12 cellular contexts compared by ENCODE assay signal in the genomic region with DNA sequence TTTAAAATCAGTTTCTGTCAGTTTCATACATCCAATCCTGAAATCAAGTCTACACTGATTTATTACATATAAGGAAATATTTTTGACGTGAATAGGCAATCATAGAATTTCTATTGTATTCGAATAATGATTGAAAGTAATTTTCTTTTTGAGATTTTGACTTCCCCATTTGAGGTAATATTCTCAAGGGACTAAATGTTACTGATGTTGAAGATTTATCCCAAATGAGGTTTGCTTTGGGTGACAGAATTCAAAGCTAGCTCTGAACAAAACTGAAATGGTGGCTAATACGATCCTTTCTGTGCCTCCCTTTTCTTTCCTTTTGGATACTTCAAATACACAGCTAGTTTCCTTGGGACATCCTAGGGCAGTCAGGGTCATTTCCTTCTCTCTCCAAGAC. TPM values are rescaled to one million over a fixed set of nuclear protein-coding genes. Genes with fewer than 3 reads are reported as not detected.
DNase-seq lines count a peak whose midpoint lies in the region; ATAC-seq and TF ChIP-seq lines count a peak whose summit lies in the region.
"Had no signal": no experiment of that assay in that cellular context is flagged by ENCODE, and none has a peak within 500 bp of the region (broad histone marks: within the 10 kb centered on the region; RNA-seq: fewer than 3 reads in every experiment).

No MANE protein-coding gene starts in this region.

- ATAC-seq in naive B cell (ENCODE audit: low read depth in 2 of 2): peak; percentile 40 to 58
- ATAC-seq in HG03097 (IDR thresholded peaks at IDR 0.05; ENCODE audit: low FRiP score, unreplicated experiment): no peak
- ATAC-seq: effector memory CD8-positive, alpha-beta T cell; GM23338; T-cell had no signal

- H3K27ac ChIP-seq in OCI-LY3 (ENCODE audit: low read length) (no peak overlapping the region), coronary artery (peak overlapping the region; percentile 75 to 87), spleen (peak overlapping the region in 4 of 8 donors; percentile 3 to 81 (median 74))

- no peak for TF ChIP-seq POLR2A in spleen (IDR thresholded peaks at IDR 0.05)

- H3K4me3 ChIP-seq in OCI-LY3 (ENCODE audit: low read length) (no peak overlapping the region), coronary artery (no peak overlapping the region), spleen (no peak overlapping the region)
- H3K4me3 ChIP-seq: GM23338 had no signal

- no peak for DNase-seq in coronary artery (ENCODE audit: low spot score)
- DNase-seq in naive B cell: peak; percentile 26
- DNase-seq in type B pancreatic cell (ENCODE audit: extremely low spot score, unreplicated experiment): no peak
- DNase-seq in islet precursor cell: no peak
- DNase-seq in spleen: no peak
- DNase-seq: activated T-cell treated with anti-CD3 and anti-CD28 coated beads, Interleukin-2, amount 50 U/mL, for 1 hour; effector memory CD8-positive, alpha-beta T cell; stimulated activated naive CD4-positive, alpha-beta T cell; T-cell had no signal

- H3K36me3 ChIP-seq in OCI-LY3 (replicated peaks; ENCODE audit: low read depth, low read length): no peaks in the 10 kb centered on the region
- no peaks in the 10 kb centered on the region for H3K36me3 ChIP-seq in spleen

- H3K4me1 ChIP-seq in OCI-LY3 (ENCODE audit: low read length) (peaks cover 26% of the 10 kb centered on the region), spleen (peaks cover 0 to 43% (median 27%) of the 10 kb centered on the region in 6 donors)

- H3K27me3 Mint-ChIP-seq in naive B cell (no peaks in the 10 kb centered on the region), type B pancreatic cell (no peaks in the 10 kb centered on the region)
- H3K27me3 Mint-ChIP-seq: effector memory CD8-positive, alpha-beta T cell; T-cell had no signal

- no peak overlapping the region for H2AFZ ChIP-seq in OCI-LY3 (ENCODE audit: low read depth, low read length)
- H2AFZ ChIP-seq: GM23338 had no signal

- no peaks in the 10 kb centered on the region for H3K27me3 ChIP-seq in OCI-LY3 (ENCODE audit: low read depth, low read length)
- H3K27me3 ChIP-seq in spleen (replicated peaks in 1 of 7): peaks cover 0 to 31% (median 0%) of the 10 kb centered on the region in 7 donors

- TF ChIP-seq CTCF in OCI-LY3 (IDR thresholded peaks at IDR 0.05; ENCODE audit: low read depth, low read length): no peak
- no peak for TF ChIP-seq CTCF in coronary artery (IDR thresholded peaks at IDR 0.05)
- TF ChIP-seq CTCF in type B pancreatic cell (conservative IDR thresholded peaks at IDR 0.05): no peak
- no peak for TF ChIP-seq CTCF in spleen (IDR thresholded peaks at IDR 0.05 in 8 of 11, conservative IDR thresholded peaks at IDR 0.05 in 3 of 11)

- no peak overlapping the region for H3K9ac ChIP-seq in OCI-LY3 (ENCODE audit: low read length)

- peak overlapping the region; percentile 26 for H3K4me2 ChIP-seq in OCI-LY3 (ENCODE audit: low read length)
- H3K4me2 ChIP-seq: GM23338 had no signal

- H3K36me3 Mint-ChIP-seq in naive B cell (no peaks in the 10 kb centered on the region), type B pancreatic cell (no peaks in the 10 kb centered on the region)
- H3K36me3 Mint-ChIP-seq: T-cell had no signal

- no peaks in the 10 kb centered on the region for H3K79me2 ChIP-seq in OCI-LY3 (ENCODE audit: low read length)

- H3K9me3 Mint-ChIP-seq in naive B cell (no peaks in the 10 kb centered on the region), type B pancreatic cell (no peaks in the 10 kb centered on the region)
- H3K9me3 Mint-ChIP-seq: effector memory CD8-positive, alpha-beta T cell; GM23338; T-cell had no signal

- H3K4me1 Mint-ChIP-seq in naive B cell (peaks cover 13 to 23% (median 20%) of the 10 kb centered on the region in 3 donors), type B pancreatic cell (ENCODE audit: unreplicated experiment) (peaks cover 5% of the 10 kb centered on the region)
- H3K4me1 Mint-ChIP-seq: T-cell had no signal

- peak overlapping the region in 3 of 6 donors; percentile 1 to 72 (median 40) for H3K27ac Mint-ChIP-seq in naive B cell
- H3K27ac Mint-ChIP-seq in type B pancreatic cell: peak overlapping the region; percentile 68
- H3K27ac Mint-ChIP-seq: effector memory CD8-positive, alpha-beta T cell; GM23338; T-cell had no signal

- 65 to 67% (median 66%) methylated on average over 3 of the region's 3 CpGs for WGBS in spleen, 5 donors

- H3K4me3 Mint-ChIP-seq in naive B cell (peak overlapping the region in 1 of 8 donors; percentile 12), type B pancreatic cell (no peak overlapping the region)
- H3K4me3 Mint-ChIP-seq: effector memory CD8-positive, alpha-beta T cell; GM23338; T-cell had no signal

- intact Hi-C loops in spleen (cut with DNase I; ENCODE audit: low total_unique reads): no loop called here

- no peaks in the 10 kb centered on the region for H4K20me1 ChIP-seq in OCI-LY3 (ENCODE audit: insufficient read depth, low read length)

- H3K9me3 ChIP-seq in OCI-LY3 (ENCODE audit: insufficient read depth, low read length): no peaks in the 10 kb centered on the region
- H3K9me3 ChIP-seq in spleen: no peaks in the 10 kb centered on the region

RNA-seq across cellular contexts. Expression of a gene that starts 12.9 kb away (rescaled TPM):
- polyA plus RNA-seq in naive B cell (ENCODE audit: low read depth in 6 of 6) (1,000 to 10,000 TPM in 3 of 6 donors, 100 to 1,000 TPM in 3; 838 to 1,460 (median 963) TPM), spleen (100 to 1,000 TPM; 301 to 360 (median 324) TPM)
- total RNA-seq in type B pancreatic cell (ENCODE audit: low replicate concordance) (238 and 260 TPM in 2 replicates), spleen (100 to 1,000 TPM; 252 to 420 (median 279) TPM)

RNA-seq across cellular contexts. Expression of a gene that starts 35.7 kb away (rescaled TPM):
- polyA plus RNA-seq in naive B cell (ENCODE audit: low read depth in 6 of 6): 10 to 100 TPM; 74.5 to 95.8 (median 88.9) TPM
- 33.2 and 35.6 TPM in 2 replicates for total RNA-seq in type B pancreatic cell (ENCODE audit: low replicate concordance)
- 10 to 100 TPM; 21.4 to 33.8 (median 30.0) TPM for total RNA-seq in spleen
- 10 to 100 TPM; 22.2 to 29.8 (median 25.2) TPM for polyA plus RNA-seq in spleen

RNA-seq across cellular contexts. Expression of a gene that starts 52.8 kb away (rescaled TPM):
- polyA plus RNA-seq in naive B cell (ENCODE audit: low read depth in 6 of 6) (10 to 100 TPM; 48.6 to 95.6 (median 60.9) TPM), spleen (10 to 100 TPM; 47.8 to 52.3 (median 49.8) TPM)
- total RNA-seq in type B pancreatic cell (ENCODE audit: low replicate concordance) (169 and 262 TPM in 2 replicates), spleen (100 to 1,000 TPM in 5 of 7 donors, 10 to 100 TPM in 2; 90.8 to 134 (median 116) TPM)
